In the genomic region with DNA sequence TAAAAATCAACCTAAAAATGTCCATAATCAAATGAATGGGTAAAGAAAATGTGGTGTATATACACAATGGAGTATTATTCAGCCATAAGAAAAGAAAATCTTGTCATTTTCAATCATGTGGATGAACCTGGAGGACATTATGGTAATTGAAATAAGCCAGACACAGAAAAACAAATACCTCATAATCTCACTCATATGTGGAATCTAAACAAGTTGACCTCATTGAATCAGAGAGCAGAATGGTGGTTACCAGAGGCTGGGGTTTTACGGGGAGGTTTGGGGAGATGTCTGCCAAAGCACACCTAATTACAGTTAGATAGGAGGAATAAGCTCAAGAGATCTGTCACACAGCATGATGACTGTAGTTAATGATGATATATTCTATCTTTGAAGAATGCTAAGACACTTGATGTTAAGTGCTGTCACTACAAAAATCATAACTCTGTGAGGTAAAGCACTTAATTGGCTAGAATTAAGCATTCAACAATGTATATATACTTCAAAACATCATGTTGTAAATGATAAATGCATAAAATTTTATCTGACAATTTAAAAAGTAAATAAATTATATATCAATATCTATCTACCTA, we compare ENCODE assay signal across 17 cellular contexts.
"Had no signal": no experiment of that assay in that cellular context is flagged by ENCODE, and none has a peak within 500 bp of the region (broad histone marks: within the 10 kb centered on the region; RNA-seq: fewer than 3 reads in every experiment).

No MANE protein-coding gene starts in this region.

- ATAC-seq: activated CD4-positive, alpha-beta T cell treated with anti-CD3 and anti-CD28 coated beads for 36 hours; sciatic nerve had no signal

- H3K27ac ChIP-seq: esophagus muscularis mucosa, ovary, stomach, testis, upper lobe of left lung, WERI-Rb-1 had no signal

- H3K36me3 ChIP-seq: esophagus muscularis mucosa, ovary, stomach, upper lobe of left lung, WERI-Rb-1 had no signal

- H3K9me3 ChIP-seq: esophagus muscularis mucosa, ovary, stomach, testis, upper lobe of left lung had no signal

- H3K27me3 ChIP-seq: esophagus muscularis mucosa, ovary, stomach, testis, upper lobe of left lung had no signal

- H3K4me1 ChIP-seq: testis had no signal

- DNase-seq: activated CD4-positive, alpha-beta memory T cell treated with anti-CD3 and anti-CD28 coated beads for 36 hours; activated CD4-positive, alpha-beta T cell treated with anti-CD3 and anti-CD28 coated beads for 36 hours; activated gamma-delta T cell treated with Interleukin-2 at 50 U/mL for 16 hours; activated T-cell treated with anti-CD3 and anti-CD28 coated beads, Interleukin-2, amount 50 U/mL, for 48 hours; central memory CD4-positive, alpha-beta T cell; cortex of kidney; effector CD4-positive, alpha-beta T cell; foreskin fibroblast; glutamatergic neuron; hypothalamus; ovary; stomach; testis; upper lobe of left lung; WERI-Rb-1 had no signal

- H3K4me3 ChIP-seq: esophagus muscularis mucosa, ovary, stomach, testis, upper lobe of left lung had no signal
